1 cellular context compared by ENCODE assay signal in genomic region chr6:31827286-31828079, GRCh38.
A peak's percentile ranks its signal among the peaks of the same experiment; 100 is the strongest.
TF ChIP-seq lines count a peak whose summit lies in the region.

HSPA1B (plus strand) TSS chr6:31827738; CDS start chr6:31827951, 213 bp downstream.

TF ChIP-seq in HepG2, 621 proteins besides CTCF, POLR2A, EP300 and RAD21 (continued from another document and continues in another):
- peak; percentile 76; the same call in 1 of the 2 replicates for TF ChIP-seq ZNF749 (CRISPR knock-in tag; IDR thresholded peaks at IDR 0.05; ENCODE audit: borderline replicate concordance)
- no peak for TF ChIP-seq HNRNPH1 (optimal IDR thresholded peaks at IDR 0.05; ENCODE audit: low read depth, low read length)
- TF ChIP-seq ZBTB20 (CRISPR knock-in tag; IDR thresholded peaks at IDR 0.05; ENCODE audit: borderline replicate concordance, low read depth) = peak; percentile 88
- no peak for TF ChIP-seq CHD4 (IDR thresholded peaks at IDR 0.05; ENCODE audit: borderline replicate concordance, low read length)
- TF ChIP-seq ARID4A (CRISPR knock-in tag; IDR thresholded peaks at IDR 0.05; ENCODE audit: borderline replicate concordance) = peak; percentile 75; the same call in 1 of the 2 replicates
- TF ChIP-seq CSRNP2 (CRISPR knock-in tag; conservative IDR thresholded peaks at IDR 0.05; ENCODE audit: low read depth) = no peak
- peak; percentile 79 for TF ChIP-seq ZFP91 (CRISPR knock-in tag; IDR thresholded peaks at IDR 0.05; ENCODE audit: borderline replicate concordance)
- TF ChIP-seq ZNF326 (CRISPR knock-in tag; IDR thresholded peaks at IDR 0.05; ENCODE audit: borderline replicate concordance) = no peak
- peak; percentile 70; the same call in 1 of the 2 replicates for TF ChIP-seq MAF1 (CRISPR knock-in tag; IDR thresholded peaks at IDR 0.05; ENCODE audit: borderline replicate concordance)
- no peak for TF ChIP-seq TGIF2 (CRISPR knock-in tag; IDR thresholded peaks at IDR 0.05)
- TF ChIP-seq RBAK (CRISPR knock-in tag; IDR thresholded peaks at IDR 0.05) = peak; percentile 30; the same call in 1 of the 2 replicates
- peak; percentile 27; the same call in 1 of the 2 replicates for TF ChIP-seq RERE (CRISPR knock-in tag; IDR thresholded peaks at IDR 0.05; ENCODE audit: low read depth)
- no peak for TF ChIP-seq CEBPB (IDR thresholded peaks at IDR 0.05; ENCODE audit: borderline replicate concordance, low read depth, low read length)
- TF ChIP-seq IKZF4 (CRISPR knock-in tag; IDR thresholded peaks at IDR 0.05; ENCODE audit: borderline replicate concordance, low read depth, not compliant biosample characterization) = peak; percentile 72
- peak; percentile 48; the same call in 1 of the 2 replicates for TF ChIP-seq ZNF563 (CRISPR knock-in tag; IDR thresholded peaks at IDR 0.05)
- peak; percentile 81; the same call in 1 of the 2 replicates for TF ChIP-seq KDM5B (CRISPR knock-in tag; IDR thresholded peaks at IDR 0.05; ENCODE audit: borderline replicate concordance)
- peak; percentile 75; the same call in 1 of the 2 replicates for TF ChIP-seq ZNF264 (CRISPR knock-in tag; IDR thresholded peaks at IDR 0.05)
- peak; percentile 64; the same call in 1 of the 2 replicates for TF ChIP-seq E2F5 (CRISPR knock-in tag; conservative IDR thresholded peaks at IDR 0.05)
- no peak; the same call in 1 of the 2 replicates for TF ChIP-seq MIXL1 (CRISPR knock-in tag; IDR thresholded peaks at IDR 0.05)
- TF ChIP-seq ZSCAN21 (CRISPR knock-in tag; IDR thresholded peaks at IDR 0.05; ENCODE audit: borderline replicate concordance) = peak; percentile 85; the same call in 1 of the 2 replicates
- TF ChIP-seq U2AF2 (IDR thresholded peaks at IDR 0.05; ENCODE audit: low read depth, low read length) = peak; percentile 79
- peak; percentile 89 for TF ChIP-seq AGO2 (optimal IDR thresholded peaks at IDR 0.05; ENCODE audit: low read depth, low read length)
- peak; percentile 64; the same call in 1 of the 2 replicates for TF ChIP-seq MLX (CRISPR knock-in tag; IDR thresholded peaks at IDR 0.05)
- TF ChIP-seq ZNF143 (CRISPR knock-in tag; IDR thresholded peaks at IDR 0.05) = no peak
- peak; percentile 72 for TF ChIP-seq TBL1XR1 (IDR thresholded peaks at IDR 0.05; ENCODE audit: borderline replicate concordance, low read length, partially characterized antibody)
- TF ChIP-seq KLF16 (CRISPR knock-in tag; IDR thresholded peaks at IDR 0.05) = peak in 1 of 2 experiments; percentile 96; a peak in 2 of 4 replicates
- TF ChIP-seq ZNF180 (CRISPR knock-in tag; IDR thresholded peaks at IDR 0.05; ENCODE audit: borderline replicate concordance, low read depth) = peak; percentile 91; the same call in 1 of the 2 replicates
- no peak; the same call in 1 of the 2 replicates for TF ChIP-seq ZNF546 (CRISPR knock-in tag; conservative IDR thresholded peaks at IDR 0.05)
- no peak for TF ChIP-seq HNRNPLL (IDR thresholded peaks at IDR 0.05; ENCODE audit: low read depth, low read length, poor library complexity, severe bottlenecking)
- TF ChIP-seq ZNF724P (CRISPR knock-in tag; IDR thresholded peaks at IDR 0.05; ENCODE audit: borderline replicate concordance) = peak; percentile 86; the same call in 1 of the 2 replicates
- no peak for TF ChIP-seq DNMT1 (CRISPR knock-in tag; IDR thresholded peaks at IDR 0.05)
- no peak for TF ChIP-seq IRX3 (CRISPR knock-in tag; IDR thresholded peaks at IDR 0.05; ENCODE audit: borderline replicate concordance, low read depth)
- peak; percentile 88 for TF ChIP-seq ZNF687 (CRISPR knock-in tag; IDR thresholded peaks at IDR 0.05)
